Comparison of ENCODE assay signal across 19 cellular contexts in the genomic region with DNA sequence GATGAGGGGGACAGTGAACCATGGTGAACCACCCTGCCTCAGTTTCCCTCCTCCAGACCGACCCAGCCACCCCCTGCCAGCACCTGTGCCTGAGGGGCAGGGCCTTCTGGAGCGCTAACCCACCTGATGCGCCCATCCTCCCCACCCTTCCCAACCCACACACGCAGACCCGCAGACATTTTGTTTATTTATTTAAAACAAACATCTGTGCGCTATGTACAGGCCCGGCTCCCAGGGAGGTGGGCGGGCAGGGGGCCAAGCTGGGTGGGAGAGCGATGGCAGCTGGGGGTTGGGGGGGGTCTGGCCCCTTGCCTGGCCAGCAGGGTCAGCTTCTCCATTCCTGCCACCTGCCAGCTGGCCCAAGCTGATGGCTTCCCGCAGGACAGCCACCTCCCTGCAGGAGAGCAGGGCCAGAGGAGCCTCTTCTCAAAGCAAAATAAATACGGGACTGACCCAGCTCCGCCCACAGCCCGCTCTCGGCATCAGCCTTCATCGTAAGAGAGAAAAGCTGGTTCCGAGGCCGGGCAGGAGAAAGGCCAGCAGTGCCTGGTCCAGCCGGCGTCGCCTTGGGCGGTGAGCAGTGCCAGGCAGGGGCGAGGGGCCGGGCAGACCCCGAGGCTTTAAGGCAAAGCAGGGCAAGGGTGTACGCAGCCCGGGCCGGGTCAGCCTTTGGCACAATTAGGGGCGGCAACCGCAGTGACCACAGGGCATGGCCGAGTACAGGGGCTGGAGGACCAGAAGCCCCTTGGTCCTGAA. TPM values are rescaled to one million over a fixed set of nuclear protein-coding genes. Genes with fewer than 3 reads are reported as not detected.
DNase-seq lines count a peak whose midpoint lies in the region; ATAC-seq and TF ChIP-seq lines count a peak whose summit lies in the region.
"Had no signal": no experiment of that assay in that cellular context is flagged by ENCODE, and none has a peak within 500 bp of the region (broad histone marks: within the 10 kb centered on the region; RNA-seq: fewer than 3 reads in every experiment).

No MANE protein-coding gene starts in this region.

- peaks cover 15% of the 10 kb centered on the region; the same call in 1 of the 2 replicates for H3K9me3 ChIP-seq in BLaER1
- H3K9me3 ChIP-seq in WERI-Rb-1 (ENCODE audit: severe bottlenecking) = peaks cover 2% of the 10 kb centered on the region
- no peaks in the 10 kb centered on the region for H3K9me3 ChIP-seq in lower lobe of right lung
- H3K9me3 ChIP-seq: colonic mucosa, suprapubic skin had no signal

- H3K27ac Mint-ChIP-seq in activated CD4-positive, alpha-beta T cell treated with anti-CD3 and anti-CD28 coated beads, Interleukin-2, amount 10 ng/mL, durations not matched to agents 7 days and 5 days = no peak overlapping the region

- H3K4me3 ChIP-seq in BLaER1 = no peak overlapping the region
- H3K4me3 ChIP-seq in WERI-Rb-1 (ENCODE audit: low read depth, low read length) = no peak overlapping the region
- H3K4me3 ChIP-seq in lower lobe of right lung = no peak overlapping the region
- H3K4me3 ChIP-seq in H7 (ENCODE audit: insufficient read depth, low read depth, low read length) = no peak overlapping the region
- H3K4me3 ChIP-seq: colonic mucosa, suprapubic skin had no signal

- TF ChIP-seq CTCF in WERI-Rb-1 (IDR thresholded peaks at IDR 0.05; ENCODE audit: low read depth, low read length) = no peak
- no peak for TF ChIP-seq CTCF in lower lobe of right lung (IDR thresholded peaks at IDR 0.05)

- H3K27me3 ChIP-seq in BLaER1 (no peaks in the 10 kb centered on the region), WERI-Rb-1 (ENCODE audit: insufficient read depth, low read depth, severe bottlenecking) (no peaks in the 10 kb centered on the region), lower lobe of right lung (ENCODE audit: low read depth) (no peaks in the 10 kb centered on the region), H7 (ENCODE audit: control insufficient read depth, insufficient read depth, low read length) (no peaks in the 10 kb centered on the region)
- H3K27me3 ChIP-seq: colonic mucosa, suprapubic skin had no signal

- H3K4me1 ChIP-seq in BLaER1 (peaks cover 29% of the 10 kb centered on the region), lower lobe of right lung (peaks cover 9% of the 10 kb centered on the region)
- H3K4me1 ChIP-seq: colonic mucosa, suprapubic skin had no signal

- H3K4me1 Mint-ChIP-seq in activated CD4-positive, alpha-beta T cell treated with anti-CD3 and anti-CD28 coated beads, Interleukin-2, amount 10 ng/mL, durations not matched to agents 7 days and 5 days = no peaks in the 10 kb centered on the region

- DNase-seq in DMS53 treated with DMSO at 0.1 percent for 48 hours (lab: John Stamatoyannopoulos, UW; ENCODE audit: unreplicated experiment) = peak; percentile 18
- no peak for DNase-seq in WERI-Rb-1
- no peak for DNase-seq in lower lobe of right lung
- no peak for DNase-seq in H7
- DNase-seq in activated CD4-positive, alpha-beta T cell treated with anti-CD3 and anti-CD28 coated beads, Interleukin-2, amount 10 ng/mL, durations not matched to agents 7 days and 5 days = no peak
- DNase-seq in HuH-7.5 (ENCODE audit: low spot score) = no peak
- DNase-seq: activated naive CD4-positive, alpha-beta T cell treated with Interleukin-2 at 50 U/mL for 16 hours; AML-193; anterior cingulate cortex; colonic mucosa; foreskin fibroblast; NCI-H1436 treated with DMSO at 0.1 percent for 48 hours; PC-3; stimulated activated CD4-positive, alpha-beta T cell treated with anti-CD3 and anti-CD28 coated beads, Interleukin-4, amount 100 ng/mL, for 24 hours had no signal

- intact Hi-C loops in lower lobe of right lung (cut with DNase I) = no loop called here

- POLR2A ChIA-PET in activated CD4-positive, alpha-beta T cell treated with anti-CD3 and anti-CD28 coated beads, Interleukin-2, amount 10 ng/mL, durations not matched to agents 7 days and 5 days (lab: Charles Lee) = no interaction called here

- peak overlapping the region; percentile 61 for H3K4me2 ChIP-seq in BLaER1

- H3K36me3 Mint-ChIP-seq in activated CD4-positive, alpha-beta T cell treated with anti-CD3 and anti-CD28 coated beads, Interleukin-2, amount 10 ng/mL, durations not matched to agents 7 days and 5 days (ENCODE audit: low read depth) = peaks cover 6% of the 10 kb centered on the region

- H3K27me3 Mint-ChIP-seq in activated CD4-positive, alpha-beta T cell treated with anti-CD3 and anti-CD28 coated beads, Interleukin-2, amount 10 ng/mL, durations not matched to agents 7 days and 5 days = no peaks in the 10 kb centered on the region

- no peak overlapping the region for H3K4me3 Mint-ChIP-seq in activated CD4-positive, alpha-beta T cell treated with anti-CD3 and anti-CD28 coated beads, Interleukin-2, amount 10 ng/mL, durations not matched to agents 7 days and 5 days

- CTCF ChIA-PET in activated CD4-positive, alpha-beta T cell treated with anti-CD3 and anti-CD28 coated beads, Interleukin-2, amount 10 ng/mL, durations not matched to agents 7 days and 5 days (lab: Charles Lee) = interaction anchor here (1.0 to 1.3 kb wide), 2 partner anchors 28 to 39 kb away, joined by 3 read pairs; a partner anchor contains a TSS

- peak overlapping the region; percentile 41; the same call in 1 of the 2 replicates for H3K27ac ChIP-seq in BLaER1
- H3K27ac ChIP-seq in WERI-Rb-1 = peak overlapping the region; percentile 62
- H3K27ac ChIP-seq in lower lobe of right lung = no peak overlapping the region
- H3K27ac ChIP-seq: colonic mucosa, suprapubic skin had no signal

- peaks cover 22% of the 10 kb centered on the region; the same call in 1 of the 2 replicates for H3K36me3 ChIP-seq in BLaER1
- H3K36me3 ChIP-seq in WERI-Rb-1 = peaks cover 11% of the 10 kb centered on the region
- peaks cover 13% of the 10 kb centered on the region for H3K36me3 ChIP-seq in lower lobe of right lung
- H3K36me3 ChIP-seq in H7 (replicated peaks; ENCODE audit: control insufficient read depth, insufficient read depth, low read length) = no peaks in the 10 kb centered on the region
- H3K36me3 ChIP-seq: colonic mucosa had no signal

- no peaks in the 10 kb centered on the region for H3K9me3 Mint-ChIP-seq in activated CD4-positive, alpha-beta T cell treated with anti-CD3 and anti-CD28 coated beads, Interleukin-2, amount 10 ng/mL, durations not matched to agents 7 days and 5 days

- H4K20me1 ChIP-seq in BLaER1 = no peaks in the 10 kb centered on the region

- peak; percentile 4 to 34 for ATAC-seq in lower lobe of right lung
- ATAC-seq in GM18909 (IDR thresholded peaks at IDR 0.05; ENCODE audit: poor library complexity, unreplicated experiment) = no peak
- ATAC-seq: PC-3 had no signal

- 0 out of 2 replicates have a peak overlapping the region, but pooled peaks have one; percentile 10 for H3K9ac ChIP-seq in BLaER1

RNA-seq across cellular contexts. Expression of a gene that starts 10.9 kb away (rescaled TPM):
- 49.3 TPM for total RNA-seq in lower lobe of right lung
- not detected in 2 replicates for total RNA-seq in H7 (2014; rRNA removed; shearing (Covaris generic))
- total RNA-seq in activated CD4-positive, alpha-beta T cell treated with anti-CD3 and anti-CD28 coated beads, Interleukin-2, amount 10 ng/mL, durations not matched to agents 7 days and 5 days = 1 to 10 TPM; 2.6 to 4.4 TPM
- total RNA-seq: osteocyte had no signal

RNA-seq across cellular contexts. Expression of a gene that starts 15.0 kb away (rescaled TPM):
- 45.1 TPM for total RNA-seq in lower lobe of right lung
- 45.7 and 53.2 TPM in 2 replicates for total RNA-seq in H7 (2014; rRNA removed; shearing (Covaris generic))
- 10 to 100 TPM; 80.2 to 98.4 TPM for total RNA-seq in activated CD4-positive, alpha-beta T cell treated with anti-CD3 and anti-CD28 coated beads, Interleukin-2, amount 10 ng/mL, durations not matched to agents 7 days and 5 days

RNA-seq across cellular contexts. Expression of a gene that starts 20.8 kb away (rescaled TPM):
- 45.0 TPM for total RNA-seq in lower lobe of right lung
- total RNA-seq in H7 (2014; rRNA removed; shearing (Covaris generic)) = 6.8 and 10.4 TPM in 2 replicates
- total RNA-seq in activated CD4-positive, alpha-beta T cell treated with anti-CD3 and anti-CD28 coated beads, Interleukin-2, amount 10 ng/mL, durations not matched to agents 7 days and 5 days = 10 to 100 TPM; 67.7 to 70.3 TPM

RNA-seq across cellular contexts. Expression of a gene that starts 24.4 kb away (rescaled TPM):
- total RNA-seq in lower lobe of right lung = 1.9 TPM
- 0.21 and 0.33 TPM in 2 replicates for total RNA-seq in H7 (2014; rRNA removed; shearing (Covaris generic))
- under 1 TPM; 0.48 to 0.67 TPM for total RNA-seq in activated CD4-positive, alpha-beta T cell treated with anti-CD3 and anti-CD28 coated beads, Interleukin-2, amount 10 ng/mL, durations not matched to agents 7 days and 5 days
- total RNA-seq: colonic mucosa, HT-29, PC-3 had no signal

RNA-seq across cellular contexts. Expression of a gene that starts 24.6 kb away (rescaled TPM):
- 1.1 TPM for total RNA-seq in lower lobe of right lung
- total RNA-seq in H7 (2014; rRNA removed; shearing (Covaris generic)) = not detected in 2 replicates
- total RNA-seq in activated CD4-positive, alpha-beta T cell treated with anti-CD3 and anti-CD28 coated beads, Interleukin-2, amount 10 ng/mL, durations not matched to agents 7 days and 5 days = 10 to 100 TPM in 1 of 2 experiments, 1 to 10 TPM in 1; 8.9 to 10.3 TPM
- total RNA-seq: colonic mucosa, PC-3 had no signal
